9 cellular contexts compared by ENCODE assay signal in the genomic region with DNA sequence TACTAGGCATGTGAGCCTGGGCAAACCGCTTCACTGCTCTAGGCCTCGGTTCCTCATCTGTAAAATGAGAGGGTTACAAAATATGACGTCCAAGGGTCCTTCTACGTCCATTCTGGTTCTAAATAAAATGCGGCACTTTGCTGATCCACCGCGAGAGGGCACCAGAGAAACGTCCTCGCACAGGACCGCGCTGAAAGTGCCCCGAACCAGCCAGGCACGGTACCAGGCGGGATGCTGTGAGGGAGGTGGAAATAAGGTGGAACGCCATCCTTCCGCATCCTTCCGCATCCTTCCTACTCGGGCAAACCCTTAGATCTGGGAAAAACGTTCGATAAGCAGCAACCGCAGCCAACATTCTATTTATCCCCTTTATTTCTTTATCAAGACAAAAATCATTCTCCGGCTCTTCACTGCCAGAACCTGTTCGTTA.
DNase-seq lines count a peak whose midpoint lies in the region; ATAC-seq and TF ChIP-seq lines count a peak whose summit lies in the region.
"Had no signal": no experiment of that assay in that cellular context is flagged by ENCODE, and none has a peak within 500 bp of the region (broad histone marks: within the 10 kb centered on the region; RNA-seq: fewer than 3 reads in every experiment).

No MANE protein-coding gene starts in this region.

- H3K4me1 ChIP-seq in NT2/D1 (ENCODE audit: insufficient read depth, insufficient read length): no peaks in the 10 kb centered on the region

- peak; percentile 89 for TF ChIP-seq CTCF in epithelial cell of proximal tubule (conservative IDR thresholded peaks at IDR 0.05; ENCODE audit: low read depth, low read length)

- peaks cover 39% of the 10 kb centered on the region for H3K27me3 Mint-ChIP-seq in activated CD8-positive, alpha-beta memory T cell treated with anti-CD3 and anti-CD28 coated beads, Interleukin-2, amount 10 ng/mL, durations not matched to agents 7 days and 5 days
- H3K27me3 Mint-ChIP-seq in natural killer cell treated with Interleukin-12 subunit alpha and Interleukin-12 subunit beta and Interleukin-15 and Interleukin-18, amount 100 ng/mL, for 72 hours: peaks cover 14 to 30% of the 10 kb centered on the region in 2 donors

- CTCF ChIA-PET in activated CD8-positive, alpha-beta memory T cell treated with anti-CD3 and anti-CD28 coated beads, Interleukin-2, amount 10 ng/mL, durations not matched to agents 7 days and 5 days (lab: Charles Lee): interaction anchor here (0.7 to 4.0 kb wide), 11 partner anchors 8 to 504 kb away, joined by 3 to 44 read pairs (median 4); no protein-coding TSS in a partner anchor

- no peak overlapping the region for H3K4me3 ChIP-seq in NT2/D1 (ENCODE audit: insufficient read length, low read depth)
- no peak overlapping the region for H3K4me3 ChIP-seq in epithelial cell of proximal tubule (ENCODE audit: low read depth, low read length)

- H3K9me3 Mint-ChIP-seq in activated CD8-positive, alpha-beta memory T cell treated with anti-CD3 and anti-CD28 coated beads, Interleukin-2, amount 10 ng/mL, durations not matched to agents 7 days and 5 days (ENCODE audit: low read depth): no peaks in the 10 kb centered on the region
- no peaks in the 10 kb centered on the region for H3K9me3 Mint-ChIP-seq in natural killer cell treated with Interleukin-12 subunit alpha and Interleukin-12 subunit beta and Interleukin-15 and Interleukin-18, amount 100 ng/mL, for 72 hours

- H3K9me3 ChIP-seq in NT2/D1 (ENCODE audit: insufficient read depth, low read length): peaks cover 6% of the 10 kb centered on the region; the same call in 1 of the 2 replicates
- H3K9me3 ChIP-seq: neutrophil had no signal

- H3K36me3 Mint-ChIP-seq in activated CD8-positive, alpha-beta memory T cell treated with anti-CD3 and anti-CD28 coated beads, Interleukin-2, amount 10 ng/mL, durations not matched to agents 7 days and 5 days: no peaks in the 10 kb centered on the region
- H3K36me3 Mint-ChIP-seq in natural killer cell treated with Interleukin-12 subunit alpha and Interleukin-12 subunit beta and Interleukin-15 and Interleukin-18, amount 100 ng/mL, for 72 hours: no peaks in the 10 kb centered on the region

- H3K4me3 Mint-ChIP-seq in activated CD8-positive, alpha-beta memory T cell treated with anti-CD3 and anti-CD28 coated beads, Interleukin-2, amount 10 ng/mL, durations not matched to agents 7 days and 5 days: no peak overlapping the region
- no peak overlapping the region for H3K4me3 Mint-ChIP-seq in natural killer cell treated with Interleukin-12 subunit alpha and Interleukin-12 subunit beta and Interleukin-15 and Interleukin-18, amount 100 ng/mL, for 72 hours

- ATAC-seq in activated CD8-positive, alpha-beta memory T cell treated with anti-CD3 and anti-CD28 coated beads, Interleukin-2, amount 10 ng/mL, durations not matched to agents 7 days and 5 days: peak; percentile 79
- ATAC-seq in natural killer cell treated with Interleukin-12 subunit alpha and Interleukin-12 subunit beta and Interleukin-15 and Interleukin-18, amount 100 ng/mL, for 72 hours: peak; percentile 74

- no peak overlapping the region for H3K9ac ChIP-seq in NT2/D1 (ENCODE audit: insufficient read length, low read depth)

- peak; percentile 12 to 31 for DNase-seq in NCI-H187 (lab: John Stamatoyannopoulos, UW)
- no peak for DNase-seq in NCI-H187 treated with DMSO at 0.1 percent for 48 hours (lab: John Stamatoyannopoulos, UW)
- peak; percentile 16 for DNase-seq in HS-5 (ENCODE audit: low read depth)
- DNase-seq in NT2/D1 (ENCODE audit: low read depth, low spot score): peak; percentile 73
- DNase-seq in activated CD8-positive, alpha-beta memory T cell treated with anti-CD3 and anti-CD28 coated beads, Interleukin-2, amount 10 ng/mL, durations not matched to agents 7 days and 5 days: peak; percentile 75
- DNase-seq in epithelial cell of proximal tubule (ENCODE audit: low read depth): no peak
- DNase-seq in natural killer cell treated with Interleukin-12 subunit alpha and Interleukin-12 subunit beta and Interleukin-15 and Interleukin-18, amount 100 ng/mL, for 72 hours (ENCODE audit: low spot score): peak; percentile 81
- DNase-seq in stimulated activated naive CD4-positive, alpha-beta T cell treated with Interleukin-2 at 50 U/mL for 16 hours (lab: John Stamatoyannopoulos, UW): peak; percentile 66

- no peak overlapping the region for H3K27ac Mint-ChIP-seq in activated CD8-positive, alpha-beta memory T cell treated with anti-CD3 and anti-CD28 coated beads, Interleukin-2, amount 10 ng/mL, durations not matched to agents 7 days and 5 days
- H3K27ac Mint-ChIP-seq in natural killer cell treated with Interleukin-12 subunit alpha and Interleukin-12 subunit beta and Interleukin-15 and Interleukin-18, amount 100 ng/mL, for 72 hours: no peak overlapping the region

- H3K36me3 ChIP-seq in NT2/D1 (ENCODE audit: insufficient read depth, insufficient read length, low read length): no peaks in the 10 kb centered on the region
- H3K36me3 ChIP-seq: neutrophil had no signal

- H3K4me1 Mint-ChIP-seq in activated CD8-positive, alpha-beta memory T cell treated with anti-CD3 and anti-CD28 coated beads, Interleukin-2, amount 10 ng/mL, durations not matched to agents 7 days and 5 days: peaks cover 18% of the 10 kb centered on the region
- peaks cover 5 to 11% of the 10 kb centered on the region in 2 donors for H3K4me1 Mint-ChIP-seq in natural killer cell treated with Interleukin-12 subunit alpha and Interleukin-12 subunit beta and Interleukin-15 and Interleukin-18, amount 100 ng/mL, for 72 hours (ENCODE audit: low read depth in 2 of 2)

- H3K27me3 ChIP-seq in NT2/D1 (ENCODE audit: insufficient read depth, insufficient read length): peaks cover 9% of the 10 kb centered on the region

Comparison
In these comparisons a context has a peak if more than half of its experiments do, and no peak if none do; other contexts are left out.
1. DNase-seq: peak in NCI-H187 (2 of 2), HS-5 (single experiment), NT2/D1 (single experiment), activated CD8-positive, alpha-beta memory T cell treated with anti-CD3 and anti-CD28 coated beads, Interleukin-2, amount 10 ng/mL, durations not matched to agents 7 days and 5 days (single experiment), natural killer cell treated with Interleukin-12 subunit alpha and Interleukin-12 subunit beta and Interleukin-15 and Interleukin-18, amount 100 ng/mL, for 72 hours (single experiment) and stimulated activated naive CD4-positive, alpha-beta T cell treated with Interleukin-2 at 50 U/mL for 16 hours (single experiment); none in NCI-H187 treated with DMSO at 0.1 percent for 48 hours (single experiment) and epithelial cell of proximal tubule (single experiment).